ENCODE assay signal across 9 cellular contexts in the genomic region with DNA sequence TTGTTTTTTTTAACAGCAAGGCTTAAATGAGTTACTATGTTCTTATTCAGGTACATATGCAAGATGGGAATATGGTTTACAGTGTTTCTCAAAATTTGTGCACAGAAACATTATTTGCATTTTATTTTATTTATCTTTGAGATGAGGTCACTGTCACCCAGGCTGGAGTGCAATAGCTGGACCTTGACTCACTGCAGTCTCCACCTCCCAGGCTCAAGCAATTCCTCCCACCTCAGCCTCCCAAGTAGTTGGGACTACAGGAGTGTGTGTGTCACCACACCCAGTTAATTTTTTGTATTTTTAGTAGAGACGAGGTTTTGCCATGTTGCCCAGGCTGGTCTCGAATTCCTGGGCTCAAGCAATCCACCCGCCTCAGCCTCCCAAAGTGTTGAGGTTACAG. TPM values are rescaled to one million over a fixed set of nuclear protein-coding genes. Genes with fewer than 3 reads are reported as not detected.
DNase-seq lines count a peak whose midpoint lies in the region; ATAC-seq and TF ChIP-seq lines count a peak whose summit lies in the region.
"Not testable (repeated sequence)": the region's sequence is repeated elsewhere in the genome, so short reads cannot be mapped to it uniquely, and the experiment has no call there.
"Had no signal": no experiment of that assay in that cellular context is flagged by ENCODE, and none has a peak within 500 bp of the region (broad histone marks: within the 10 kb centered on the region; RNA-seq: fewer than 3 reads in every experiment).

No MANE protein-coding gene starts in this region.

- ATAC-seq in PC-3: peak; percentile 99
- ATAC-seq in T-helper 17 cell: not testable (repeated sequence)
- peak; percentile 59 to 90 (median 70) for ATAC-seq in right lobe of liver

- H3K27ac Mint-ChIP-seq in T-helper 17 cell (peak overlapping the region; percentile 63), chondrocyte (ENCODE audit: unreplicated experiment) (peak overlapping the region; percentile 54)

- H3K9me2 ChIP-seq in PC-3 (replicated peaks; ENCODE audit: low read length): not testable (repeated sequence)

- not testable (repeated sequence) for H3K4me1 ChIP-seq in HEK293 (ENCODE audit: control insufficient read depth, insufficient read depth, low read length)
- H3K4me1 ChIP-seq in PC-3 (ENCODE audit: insufficient read depth, low read length) (peaks cover 38% of the 10 kb centered on the region), right lobe of liver (peaks cover 0 to 16% (median 0%) of the 10 kb centered on the region in 4 donors)

- H3K27me3 ChIP-seq in PC-3 (ENCODE audit: low read length); right lobe of liver: not testable (repeated sequence)

- not testable (repeated sequence) for H3K36me3 Mint-ChIP-seq in T-helper 17 cell (ENCODE audit: low read depth); chondrocyte (ENCODE audit: low read depth)

- peaks cover 21 to 25% of the 10 kb centered on the region in 2 experiments for H3K36me3 ChIP-seq in HEK293 (ENCODE audit: control insufficient read depth in 2 of 2, insufficient read depth in 1 of 2, low read length in 2 of 2)
- H3K36me3 ChIP-seq in PC-3 (ENCODE audit: low read depth, low read length); right lobe of liver: not testable (repeated sequence)

- H4K20me1 ChIP-seq in PC-3 (ENCODE audit: low read length): not testable (repeated sequence)

- H3K79me2 ChIP-seq in PC-3 (ENCODE audit: low read length): peaks cover 85% of the 10 kb centered on the region

- 59% methylated on average over 3 of the region's 3 CpGs for WGBS in right lobe of liver (ENCODE audit: insufficient coverage, low coverage, low lambda C conversion rate, missing lambda C conversion rate)

- not testable (repeated sequence) for BruUV-seq in PC-3 (replicated peaks; lab: Mats Ljungman, UMichigan)

- not testable (repeated sequence) for H3K9me3 ChIP-seq in HEK293 (ENCODE audit: control insufficient read depth, insufficient read depth, low read depth, low read length); PC-3 (ENCODE audit: low read length); T-helper 17 cell (ENCODE audit: control insufficient read depth, low read length, poor library complexity, severe bottlenecking); right lobe of liver

- POLR2A ChIA-PET in HEK293 (lab: Yijun Ruan, JAX); PC-3 (lab: Charles Lee; ENCODE audit: unreplicated experiment): not testable (repeated sequence)

- not testable (repeated sequence) for H3K4me3 ChIP-seq in HEK293 (ENCODE audit: low read depth, low read length); PC-3 (ENCODE audit: low read length); right lobe of liver

- TF ChIP-seq CTCF in 22Rv1 (IDR thresholded peaks at IDR 0.05); HEK293 (tag by site-specific recombination; IDR thresholded peaks at IDR 0.05); PC-3 (conservative IDR thresholded peaks at IDR 0.05; ENCODE audit: low read depth, low read length); chondrocyte (IDR thresholded peaks at IDR 0.05); right lobe of liver (IDR thresholded peaks at IDR 0.05): not testable (repeated sequence)

- H3K27me3 Mint-ChIP-seq in T-helper 17 cell; chondrocyte (ENCODE audit: low read depth): not testable (repeated sequence)

- peaks cover 34% of the 10 kb centered on the region for H3K4me1 Mint-ChIP-seq in T-helper 17 cell
- peaks cover 15% of the 10 kb centered on the region for H3K4me1 Mint-ChIP-seq in chondrocyte (ENCODE audit: low read depth)

- DNase-seq in DMS53 (lab: John Stamatoyannopoulos, UW) (peak; percentile 17), PC-3 (peak; percentile 83), glomerular visceral epithelial cell (ENCODE audit: extremely low spot score) (peak; percentile 45)
- DNase-seq in T-helper 17 cell; chondrocyte (ENCODE audit: low spot score); right lobe of liver: not testable (repeated sequence)

- H3K9me3 Mint-ChIP-seq in chondrocyte (ENCODE audit: low read depth): not testable (repeated sequence)

- CTCF ChIA-PET in HEK293 (lab: Yijun Ruan, JAX): interaction anchor here (3.4 kb wide), 1 partner anchor 7 kb away, joined by 27 read pairs; no protein-coding TSS in a partner anchor
- CTCF ChIA-PET in PC-3 (lab: Charles Lee): not testable (repeated sequence)

- H3K27ac ChIP-seq in 22Rv1: peak overlapping the region; percentile 38
- H3K27ac ChIP-seq in HEK293 (ENCODE audit: extremely low read depth, low read depth, low read length): not testable (repeated sequence)
- peak overlapping the region; percentile 23 for H3K27ac ChIP-seq in PC-3 (ENCODE audit: low read length)
- peak overlapping the region in 1 of 3 donors; percentile 16 for H3K27ac ChIP-seq in right lobe of liver

- TF ChIP-seq POLR2A in right lobe of liver (IDR thresholded peaks at IDR 0.05): not testable (repeated sequence)

- H3K4me2 ChIP-seq in PC-3 (ENCODE audit: low read length): peak overlapping the region; percentile 50

- intact Hi-C loops in PC-3 (cut with micrococcal nuclease); right lobe of liver (cut with DNase I): not testable (repeated sequence)

- not testable (repeated sequence) for H3F3A ChIP-seq in PC-3 (ENCODE audit: low read length, unreplicated experiment)

- not testable (repeated sequence) for H3K4me3 Mint-ChIP-seq in T-helper 17 cell; chondrocyte (ENCODE audit: unreplicated experiment)

- H3K9ac ChIP-seq in PC-3 (ENCODE audit: low read length): not testable (repeated sequence)

- H2AFZ ChIP-seq in PC-3 (ENCODE audit: low read length): not testable (repeated sequence)

TF ChIP-seq in HEK293, 187 proteins besides CTCF, POLR2A, EP300 and RAD21:
- TF ChIP-seq GLIS1 (tag by site-specific recombination; IDR thresholded peaks at IDR 0.05): peak; percentile 85
- TF ChIP-seq EGR2 (tag by site-specific recombination; IDR thresholded peaks at IDR 0.05; ENCODE audit: low read depth): peak; percentile 15; the same call in 1 of the 2 replicates
- TF ChIP-seq KLF1 (tag by site-specific recombination; IDR thresholded peaks at IDR 0.05): peak; percentile 17; the same call in 1 of the 2 replicates
TF ChIP-seq in HEK293: peak in this region for 3; not testable (repeated sequence) for 184.

RNA-seq across cellular contexts. Expression of gene PYM1, which starts 8.7 kb away (rescaled TPM):
- total RNA-seq in PC-3 (2014; rRNA removed) (39.0 and 42.9 TPM in 2 replicates), T-helper 17 cell (10 to 100 TPM; 21.9 to 23.3 TPM), chondrocyte (17.3 to 26.4 TPM (median 19.0 TPM) in 3 replicates), right lobe of liver (10 to 100 TPM; 16.5 to 36.4 (median 20.9) TPM)

RNA-seq across cellular contexts. Expression of gene DGKA, which starts 11.9 kb away (rescaled TPM):
- total RNA-seq in PC-3 (2014; rRNA removed): 27.2 and 41.5 TPM in 2 replicates
- total RNA-seq in T-helper 17 cell: 1,000 to 10,000 TPM in 1 of 2 donors, 100 to 1,000 TPM in 1; 870 to 1,080 TPM
- total RNA-seq in chondrocyte: 65.8 to 118 TPM (median 66.4 TPM) in 3 replicates
- 1 to 10 TPM; 2.7 to 7.6 (median 4.9) TPM for total RNA-seq in right lobe of liver

RNA-seq across cellular contexts. Expression of gene PMEL, which starts 46.8 kb away (rescaled TPM):
- total RNA-seq in PC-3 (2014; rRNA removed): 0.35 and 2.0 TPM in 2 replicates
- under 1 TPM in 1 of 2 donors, not detected in 1; 0.63 TPM for total RNA-seq in T-helper 17 cell
- 0.45 to 1.1 TPM (median 0.82 TPM) in 3 replicates for total RNA-seq in chondrocyte
- total RNA-seq in right lobe of liver: 1 to 10 TPM; 1.5 to 4.5 (median 2.7) TPM
- total RNA-seq: CD4-positive, alpha-beta T cell had no signal

RNA-seq across cellular contexts. Expression of gene CDK2, which starts 47.6 kb away (rescaled TPM):
- total RNA-seq in PC-3 (2014; rRNA removed): 63.0 and 68.2 TPM in 2 replicates
- total RNA-seq in T-helper 17 cell: 10 to 100 TPM; 12.2 to 18.7 TPM
- total RNA-seq in chondrocyte: 25.5 to 41.4 TPM (median 26.1 TPM) in 3 replicates
- total RNA-seq in right lobe of liver: 10 to 100 TPM in 3 of 6 experiments, 1 to 10 TPM in 3; 8.0 to 14.9 (median 10.6) TPM

RNA-seq across cellular contexts. Expression of gene RAB5B, which starts 54.8 kb away (rescaled TPM):
- total RNA-seq in PC-3 (2014; rRNA removed): 48.8 and 50.6 TPM in 2 replicates
- total RNA-seq in T-helper 17 cell: 10 to 100 TPM; 56.4 to 57.0 TPM
- 105 TPM in 3 replicates for total RNA-seq in chondrocyte
- total RNA-seq in right lobe of liver: 10 to 100 TPM; 36.5 to 60.7 (median 51.6) TPM
